8 cellular contexts compared by ENCODE assay signal in the genomic region with DNA sequence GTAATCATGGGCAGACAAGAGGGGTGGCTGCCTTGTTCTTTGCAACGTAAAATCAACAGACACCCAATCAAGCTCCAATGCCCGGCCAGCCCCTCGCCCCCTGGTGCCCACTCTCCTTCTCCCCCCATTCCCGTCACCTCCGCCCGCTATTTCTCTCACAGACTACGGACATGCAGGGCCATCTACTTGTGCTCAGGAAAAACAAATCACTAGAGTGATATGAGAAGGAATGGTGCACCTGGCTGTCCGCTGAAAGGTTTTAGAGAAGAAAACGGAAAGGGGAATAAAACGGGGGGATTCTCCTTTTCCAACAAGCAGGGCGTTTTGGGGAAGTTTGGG. TPM values are rescaled to one million over a fixed set of nuclear protein-coding genes. Genes with fewer than 3 reads are reported as not detected.
DNase-seq lines count a peak whose midpoint lies in the region; FAIRE-seq and TF ChIP-seq lines count a peak whose summit lies in the region.

No MANE protein-coding gene starts in this region.

- H3K27me3 ChIP-seq in SJSA1 (replicated peaks), result peaks cover 74% of the 10 kb centered on the region
- peaks cover 27% of the 10 kb centered on the region for H3K27me3 ChIP-seq in fibroblast of lung (ENCODE audit: control insufficient read depth, insufficient read depth, low read length)
- peaks cover 9% of the 10 kb centered on the region for H3K27me3 ChIP-seq in rectal smooth muscle tissue (ENCODE audit: control insufficient read depth, insufficient read depth, low read length)

- no peak for TF ChIP-seq POLR2A in GM12891 (IDR thresholded peaks at IDR 0.05; ENCODE audit: low read depth, low read length)

- H4K20me1 ChIP-seq in fibroblast of lung (ENCODE audit: control insufficient read depth, extremely low read depth, insufficient read depth, low read length), result no peaks in the 10 kb centered on the region

- no peaks in the 10 kb centered on the region for H3K79me2 ChIP-seq in fibroblast of lung (ENCODE audit: control insufficient read depth, insufficient read depth, low read length)

- H3K4me3 ChIP-seq in SJSA1 (peak overlapping the region; percentile 41; the same call in 1 of the 2 replicates), fibroblast of lung (replicated peaks in 1 of 4; ENCODE audit: control extremely low read depth in 1 of 4, insufficient read depth in 1 of 4, low read depth in 3 of 4, low read length in 4 of 4) (peak overlapping the region; percentile 5 to 74 (median 26)), rectal smooth muscle tissue (ENCODE audit: low read length) (peak overlapping the region; percentile 88)

- no peak for FAIRE-seq in GM12891 (lab: Jason Lieb, UNC)

- no peak overlapping the region for H2AFZ ChIP-seq in fibroblast of lung (ENCODE audit: low read length)

- DNase-seq in SJSA1 (ENCODE audit: low read depth in 1 of 2, low spot score in 2 of 2) (no peak), fibroblast of lung (ENCODE audit: low read depth in 2 of 2) (no peak), GM12891 (ENCODE audit: insufficient read length, low spot score) (no peak), nucleus accumbens (lab: John Stamatoyannopoulos, UW) (no peak), globus pallidus (ENCODE audit: low spot score) (no peak), NCI-H2196 treated with DMSO at 0.1 percent for 48 hours (lab: John Stamatoyannopoulos, UW; ENCODE audit: unreplicated experiment) (no peak)

- no peak overlapping the region for H3K27ac ChIP-seq in SJSA1
- H3K27ac ChIP-seq in fibroblast of lung (ENCODE audit: insufficient read depth, low read length), result no peak overlapping the region
- H3K27ac ChIP-seq in rectal smooth muscle tissue (ENCODE audit: low read depth, low read length), result no peak overlapping the region

- H3K36me3 ChIP-seq in SJSA1 (no peaks in the 10 kb centered on the region), fibroblast of lung (ENCODE audit: control insufficient read depth, insufficient read depth, low read length) (no peaks in the 10 kb centered on the region), rectal smooth muscle tissue (ENCODE audit: control insufficient read depth, insufficient read depth, low read length) (no peaks in the 10 kb centered on the region)

- H3K4me1 ChIP-seq in SJSA1 (replicated peaks), result peaks cover 21% of the 10 kb centered on the region
- H3K4me1 ChIP-seq in fibroblast of lung (ENCODE audit: control insufficient read depth, extremely low read depth, insufficient read depth, low read length), result peaks cover 5% of the 10 kb centered on the region
- peaks cover 9% of the 10 kb centered on the region for H3K4me1 ChIP-seq in rectal smooth muscle tissue (ENCODE audit: control insufficient read depth, insufficient read depth, low read length)

- 0 out of 3 replicates have a peak, but pooled peaks have one; percentile 2 for TF ChIP-seq CTCF in GM12872 (IDR thresholded peaks at IDR 0.05; ENCODE audit: insufficient read depth, low read depth, low read length)
- TF ChIP-seq CTCF in fibroblast of lung (conservative IDR thresholded peaks at IDR 0.05 in 1 of 2, IDR thresholded peaks at IDR 0.05 in 1 of 2; ENCODE audit: low read depth in 1 of 2, low read length in 2 of 2), result no peak

- H3K9me3 ChIP-seq in SJSA1 (replicated peaks) (no peaks in the 10 kb centered on the region; the same call in 1 of the 2 replicates), fibroblast of lung (ENCODE audit: control insufficient read depth, insufficient read depth, low read depth, low read length) (no peaks in the 10 kb centered on the region)

- H3K4me2 ChIP-seq in fibroblast of lung (ENCODE audit: extremely low read depth, insufficient read depth, low read length), result peak overlapping the region; percentile 73

- no peak overlapping the region for H3K9ac ChIP-seq in fibroblast of lung (ENCODE audit: insufficient read depth, low read length)
- H3K9ac ChIP-seq in rectal smooth muscle tissue (ENCODE audit: low read length), result no peak overlapping the region

TF ChIP-seq in GM12891, 5 proteins besides CTCF, POLR2A, EP300 and RAD21:
- TF ChIP-seq PAX5 (IDR thresholded peaks at IDR 0.05; ENCODE audit: insufficient read depth, low read length, severe bottlenecking) (no peak), SPI1 (IDR thresholded peaks at IDR 0.05; ENCODE audit: low read depth, low read length) (no peak), POU2F2 (IDR thresholded peaks at IDR 0.05; ENCODE audit: low read depth, low read length) (no peak), TAF1 (IDR thresholded peaks at IDR 0.05; ENCODE audit: low read depth, low read length) (no peak), POLR2AphosphoS5 (IDR thresholded peaks at IDR 0.05; ENCODE audit: low read depth, low read length) (no peak)
TF ChIP-seq in GM12891: peak in this region for 0.

RNA-seq across cellular contexts. Expression of a gene that starts 0.4 kb away (rescaled TPM):
- not detected in 2 replicates for total RNA-seq in SJSA1 (2014; rRNA removed; shearing (Covaris generic))
- total RNA-seq in fibroblast of lung, result not detected in 2 replicates
- not detected in 2 replicates for polyA plus RNA-seq in fibroblast of lung
- polyA plus RNA-seq in fibroblast of lung (2012), result not detected in 2 replicates
- not detected in 2 replicates for polyA minus RNA-seq in fibroblast of lung (ENCODE audit: low replicate concordance)
- 0.24 TPM for polyA plus RNA-seq in GM12891 (2012; ENCODE audit: low read depth, missing spikeins)

Comparison
In these comparisons a context has a peak if more than half of its experiments do, and no peak if none do; other contexts are left out.
1. H3K4me3 ChIP-seq: peak in every context shown above with its lines; median percentile 88 in rectal smooth muscle tissue; 41 in SJSA1; 26 in fibroblast of lung.